1 cellular context compared by ENCODE assay signal in the genomic region with DNA sequence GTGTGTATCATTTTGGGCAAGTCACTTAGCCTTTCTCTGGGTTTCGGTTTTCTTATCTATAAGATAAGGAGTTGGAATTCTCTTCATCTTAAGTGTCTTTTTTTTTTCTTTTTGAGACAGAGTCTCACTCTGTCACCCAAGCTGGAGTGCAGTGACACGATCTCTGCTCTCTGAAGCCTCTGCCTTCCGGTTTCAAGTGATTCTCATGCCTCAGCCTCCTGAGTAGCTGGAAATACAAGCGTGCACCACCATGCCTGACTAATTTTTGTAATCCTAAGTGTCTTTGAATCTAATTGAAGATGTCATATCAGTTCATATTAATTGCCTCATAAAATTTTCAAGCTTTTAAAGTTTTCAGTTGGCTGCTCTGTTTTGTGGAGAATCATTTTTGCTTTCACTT.
TF ChIP-seq lines count a peak whose summit lies in the region.

No MANE protein-coding gene starts in this region.

TF ChIP-seq in neural cell, 6 proteins besides CTCF, POLR2A, EP300 and RAD21 (continued from another document):
- TF ChIP-seq, protein P1, sequence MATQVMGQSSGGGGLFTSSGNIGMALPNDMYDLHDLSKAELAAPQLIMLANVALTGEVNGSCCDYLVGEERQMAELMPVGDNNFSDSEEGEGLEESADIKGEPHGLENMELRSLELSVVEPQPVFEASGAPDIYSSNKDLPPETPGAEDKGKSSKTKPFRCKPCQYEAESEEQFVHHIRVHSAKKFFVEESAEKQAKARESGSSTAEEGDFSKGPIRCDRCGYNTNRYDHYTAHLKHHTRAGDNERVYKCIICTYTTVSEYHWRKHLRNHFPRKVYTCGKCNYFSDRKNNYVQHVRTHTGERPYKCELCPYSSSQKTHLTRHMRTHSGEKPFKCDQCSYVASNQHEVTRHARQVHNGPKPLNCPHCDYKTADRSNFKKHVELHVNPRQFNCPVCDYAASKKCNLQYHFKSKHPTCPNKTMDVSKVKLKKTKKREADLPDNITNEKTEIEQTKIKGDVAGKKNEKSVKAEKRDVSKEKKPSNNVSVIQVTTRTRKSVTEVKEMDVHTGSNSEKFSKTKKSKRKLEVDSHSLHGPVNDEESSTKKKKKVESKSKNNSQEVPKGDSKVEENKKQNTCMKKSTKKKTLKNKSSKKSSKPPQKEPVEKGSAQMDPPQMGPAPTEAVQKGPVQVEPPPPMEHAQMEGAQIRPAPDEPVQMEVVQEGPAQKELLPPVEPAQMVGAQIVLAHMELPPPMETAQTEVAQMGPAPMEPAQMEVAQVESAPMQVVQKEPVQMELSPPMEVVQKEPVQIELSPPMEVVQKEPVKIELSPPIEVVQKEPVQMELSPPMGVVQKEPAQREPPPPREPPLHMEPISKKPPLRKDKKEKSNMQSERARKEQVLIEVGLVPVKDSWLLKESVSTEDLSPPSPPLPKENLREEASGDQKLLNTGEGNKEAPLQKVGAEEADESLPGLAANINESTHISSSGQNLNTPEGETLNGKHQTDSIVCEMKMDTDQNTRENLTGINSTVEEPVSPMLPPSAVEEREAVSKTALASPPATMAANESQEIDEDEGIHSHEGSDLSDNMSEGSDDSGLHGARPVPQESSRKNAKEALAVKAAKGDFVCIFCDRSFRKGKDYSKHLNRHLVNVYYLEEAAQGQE (IDR thresholded peaks at IDR 0.05; ENCODE audit: borderline replicate concordance) = no peak
- TF ChIP-seq EZH2 (IDR thresholded peaks at IDR 0.05; ENCODE audit: borderline replicate concordance, insufficient read depth, low read length, poor library complexity, severe bottlenecking) (no peak), TAF1 (IDR thresholded peaks at IDR 0.05; ENCODE audit: low read depth) (no peak)
